20 cellular contexts compared by ENCODE assay signal in the genomic region with DNA sequence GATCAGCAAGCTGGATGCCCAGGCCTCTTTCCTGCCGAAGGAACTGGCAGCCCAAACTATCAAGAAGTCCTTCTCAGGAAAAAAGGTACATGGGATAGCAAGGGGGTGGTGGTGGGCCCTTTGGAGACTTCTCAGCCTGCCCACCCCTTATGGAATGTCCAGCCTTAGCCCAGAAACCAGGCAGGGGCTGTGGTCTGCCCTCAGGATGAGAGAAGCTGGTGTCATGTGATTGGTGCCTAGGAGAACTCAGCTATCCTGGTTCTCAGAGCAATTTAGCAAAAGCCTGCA. TPM values are rescaled to one million over a fixed set of nuclear protein-coding genes. Genes with fewer than 3 reads are reported as not detected.
"Had no signal": no experiment of that assay in that cellular context is flagged by ENCODE, and none has a peak within 500 bp of the region (broad histone marks: within the 10 kb centered on the region; RNA-seq: fewer than 3 reads in every experiment).

No MANE protein-coding gene starts in this region.

- H3K27ac Mint-ChIP-seq: activated naive CD8-positive, alpha-beta T cell treated with anti-CD3 and anti-CD28 coated beads, Interleukin-2, amount 50 U/mL, for 24 hours had no signal

- H3K36me3 ChIP-seq: brain microvascular endothelial cell, tibial artery, vagina had no signal

- DNase-seq: activated naive CD4-positive, alpha-beta T cell treated with Interleukin-2 at 50 U/mL for 16 hours; activated naive CD8-positive, alpha-beta T cell treated with anti-CD3 and anti-CD28 coated beads, Interleukin-2, amount 50 U/mL, for 24 hours; brain microvascular endothelial cell; erythroblast; hypothalamus; mesenchymal stem cell; occipital lobe; stimulated activated CD4-positive, alpha-beta T cell treated with anti-CD3 and anti-CD28 coated beads, Interleukin-2, amount 100 ng/mL, for 24 hours; stimulated activated naive CD8-positive, alpha-beta T cell treated with anti-CD3 and anti-CD28 coated beads, Interleukin-15, Interleukin-2, amounts not matched to agents 100 U/mL and 50 U/mL, for 24 hours; substantia nigra; T1000; tibial artery had no signal

- H3K4me3 Mint-ChIP-seq: activated naive CD8-positive, alpha-beta T cell treated with anti-CD3 and anti-CD28 coated beads, Interleukin-2, amount 50 U/mL, for 24 hours; central memory CD8-positive, alpha-beta T cell; naive thymus-derived CD8-positive, alpha-beta T cell had no signal

- H3K4me1 Mint-ChIP-seq: activated naive CD8-positive, alpha-beta T cell treated with anti-CD3 and anti-CD28 coated beads, Interleukin-2, amount 50 U/mL, for 24 hours had no signal

- H3K27me3 ChIP-seq: vagina had no signal

- H3K9me3 Mint-ChIP-seq: activated naive CD8-positive, alpha-beta T cell treated with anti-CD3 and anti-CD28 coated beads, Interleukin-2, amount 50 U/mL, for 24 hours; central memory CD8-positive, alpha-beta T cell; naive thymus-derived CD8-positive, alpha-beta T cell had no signal

- H3K27ac ChIP-seq: brain microvascular endothelial cell, coronary artery, tibial artery, vagina had no signal

- H3K36me3 Mint-ChIP-seq: naive thymus-derived CD8-positive, alpha-beta T cell had no signal

- H3K4me3 ChIP-seq: coronary artery, tibial artery, vagina had no signal

- H3K4me1 ChIP-seq: tibial artery, vagina had no signal

- H3K9me3 ChIP-seq: tibial artery, vagina had no signal

RNA-seq across cellular contexts. Expression of gene ITIH1, which starts 2.8 kb away (rescaled TPM):
- total RNA-seq: aorta; frontal cortex; naive thymus-derived CD8-positive, alpha-beta T cell; T-helper 1 cell treated with Interleukin-12 subunit alpha and Interleukin-12 subunit beta and Interleukin-4 antibody, amounts not matched to agents 30 ng/mL and 1 ng/mL, for 36 hours had no signal
- polyA plus RNA-seq: keratinocyte; naive thymus-derived CD8-positive, alpha-beta T cell had no signal

RNA-seq across cellular contexts. Expression of gene ITIH3, which starts 14.4 kb away (rescaled TPM):
- total RNA-seq: frontal cortex; naive thymus-derived CD8-positive, alpha-beta T cell; T-helper 1 cell treated with Interleukin-12 subunit alpha and Interleukin-12 subunit beta and Interleukin-4 antibody, amounts not matched to agents 30 ng/mL and 1 ng/mL, for 36 hours had no signal
- polyA plus RNA-seq: keratinocyte had no signal

RNA-seq across cellular contexts. Expression of gene MUSTN1, which starts 54.6 kb away (rescaled TPM):
- total RNA-seq: frontal cortex, occipital lobe had no signal
- polyA plus RNA-seq: keratinocyte had no signal
